ENCODE assay signal across 8 cellular contexts in the genomic region with DNA sequence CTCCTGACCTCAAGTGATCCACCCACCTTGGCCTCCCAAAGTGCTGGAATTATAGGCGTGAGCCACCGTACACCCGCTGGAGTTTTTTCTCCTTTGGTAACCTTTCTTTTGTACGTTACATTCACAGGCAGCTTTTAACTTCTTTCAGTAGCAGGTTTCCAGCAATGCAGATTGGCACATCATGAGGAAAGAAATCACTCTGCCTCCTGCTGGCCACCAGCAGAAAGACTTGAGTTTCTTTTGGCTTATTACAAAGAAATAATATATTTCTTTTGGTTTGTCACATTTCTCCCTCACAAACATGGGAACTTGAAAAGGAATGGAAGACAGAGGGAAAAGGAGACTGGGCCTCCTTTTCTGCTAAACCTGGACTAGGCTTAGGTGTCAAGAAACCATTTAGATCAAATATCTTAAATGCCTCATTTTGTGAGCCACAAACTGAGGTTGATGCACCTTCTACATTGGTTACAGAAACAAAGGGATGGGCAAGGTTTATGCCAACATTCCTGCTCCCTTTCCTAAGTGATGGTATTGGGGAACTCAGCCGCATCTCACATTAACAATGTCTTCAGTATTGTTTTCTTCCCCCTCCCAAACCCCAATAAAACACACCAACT. TPM values are rescaled to one million over a fixed set of nuclear protein-coding genes. Genes with fewer than 3 reads are reported as not detected.
DNase-seq lines count a peak whose midpoint lies in the region; ATAC-seq and TF ChIP-seq lines count a peak whose summit lies in the region.

No MANE protein-coding gene starts in this region.

- H4K20me1 ChIP-seq in DND-41 (ENCODE audit: insufficient read depth, low read length): peaks cover 3% of the 10 kb centered on the region; the same call in 1 of the 2 replicates

- peak; percentile 73 for TF ChIP-seq CTCF in DND-41 (IDR thresholded peaks at IDR 0.05; ENCODE audit: borderline replicate concordance, extremely low read depth, low read length, poor library complexity, severe bottlenecking)
- peak; percentile 83 for TF ChIP-seq CTCF in LNCAP (IDR thresholded peaks at IDR 0.05)

- H3K4me2 ChIP-seq in DND-41 (ENCODE audit: insufficient read depth, low read length): no peak overlapping the region

- H3K4me3 ChIP-seq in DND-41 (ENCODE audit: low read depth in 1 of 2, low read length in 2 of 2) (no peak overlapping the region), duodenal mucosa (ENCODE audit: low read depth in 1 of 2, low read length in 2 of 2) (no peak overlapping the region), muscle layer of duodenum (ENCODE audit: low read depth in 1 of 2, low read length in 2 of 2) (no peak overlapping the region)

- DNase-seq in DND-41: peak; percentile 55
- peak; percentile 50 to 70 for DNase-seq in activated CD4-positive, alpha-beta T cell treated with anti-CD3 and anti-CD28 coated beads for 4 hours
- no peak for DNase-seq in ecto neural progenitor cell (ENCODE audit: low spot score)

- no peak overlapping the region for H2AFZ ChIP-seq in DND-41 (ENCODE audit: low read depth, low read length)

- H3K9ac ChIP-seq in DND-41 (ENCODE audit: low read depth, low read length) (no peak overlapping the region), duodenal mucosa (ENCODE audit: low read depth in 1 of 2, low read length in 2 of 2) (no peak overlapping the region)

- H3K27ac ChIP-seq in DND-41 (ENCODE audit: low read length): no peak overlapping the region
- peak overlapping the region; percentile 24 for H3K27ac ChIP-seq in duodenal mucosa (ENCODE audit: low read depth, low read length)
- H3K27ac ChIP-seq in muscle layer of duodenum (ENCODE audit: low read length): peak overlapping the region; percentile 34
- peak overlapping the region; percentile 38 for H3K27ac ChIP-seq in temporal lobe (ENCODE audit: low read depth, low read length)

- H3K27me3 ChIP-seq in DND-41 (ENCODE audit: insufficient read depth, low read length, poor library complexity) (no peaks in the 10 kb centered on the region), duodenal mucosa (ENCODE audit: control insufficient read depth in 1 of 2, insufficient read depth in 2 of 2, low read length in 2 of 2) (no peaks in the 10 kb centered on the region), muscle layer of duodenum (ENCODE audit: low read depth, low read length) (no peaks in the 10 kb centered on the region)

- H3K36me3 ChIP-seq in DND-41 (ENCODE audit: insufficient read depth, low read length) (peaks cover 97% of the 10 kb centered on the region), duodenal mucosa (ENCODE audit: control insufficient read depth in 1 of 2, insufficient read depth in 2 of 2, low read length in 2 of 2) (peaks cover 14 to 46% of the 10 kb centered on the region in 2 donors), muscle layer of duodenum (ENCODE audit: control insufficient read depth in 1 of 2, insufficient read depth in 2 of 2, low read length in 2 of 2) (peaks cover 30 to 31% of the 10 kb centered on the region in 2 donors)

- peaks cover 13% of the 10 kb centered on the region for H3K79me2 ChIP-seq in DND-41 (ENCODE audit: insufficient read depth, low read length)

- H3K9me3 ChIP-seq in DND-41 (ENCODE audit: insufficient read depth, low read length, severe bottlenecking) (no peaks in the 10 kb centered on the region), duodenal mucosa (ENCODE audit: control insufficient read depth in 1 of 2, low read length in 2 of 2) (no peaks in the 10 kb centered on the region), muscle layer of duodenum (ENCODE audit: control insufficient read depth in 1 of 2, low read length in 2 of 2) (no peaks in the 10 kb centered on the region)

- peak; percentile 63; the same call in 2 of the 3 replicates for ATAC-seq in DND-41 (ENCODE audit: insufficient read depth, low read depth)
- no peak for ATAC-seq in HG02938 (IDR thresholded peaks at IDR 0.05; ENCODE audit: unreplicated experiment)

- H3K4me1 ChIP-seq in DND-41 (ENCODE audit: insufficient read depth, low read length): no peaks in the 10 kb centered on the region
- H3K4me1 ChIP-seq in duodenal mucosa (ENCODE audit: control insufficient read depth in 1 of 2, insufficient read depth in 2 of 2, low read length in 2 of 2): peaks cover 17 to 29% of the 10 kb centered on the region in 2 donors
- peaks cover 17 to 25% of the 10 kb centered on the region in 2 donors for H3K4me1 ChIP-seq in muscle layer of duodenum (ENCODE audit: control insufficient read depth in 1 of 2, insufficient read depth in 2 of 2, low read length in 2 of 2)

RNA-seq across cellular contexts. Expression of gene ENSA, which starts 7.8 kb away (rescaled TPM):
- 77.2 TPM for total RNA-seq in temporal lobe

RNA-seq across cellular contexts. Expression of gene MCL1, which starts 42.2 kb away (rescaled TPM):
- 89.7 TPM for total RNA-seq in temporal lobe
